Comparison of ENCODE assay signal across 19 cellular contexts in the genomic region with DNA sequence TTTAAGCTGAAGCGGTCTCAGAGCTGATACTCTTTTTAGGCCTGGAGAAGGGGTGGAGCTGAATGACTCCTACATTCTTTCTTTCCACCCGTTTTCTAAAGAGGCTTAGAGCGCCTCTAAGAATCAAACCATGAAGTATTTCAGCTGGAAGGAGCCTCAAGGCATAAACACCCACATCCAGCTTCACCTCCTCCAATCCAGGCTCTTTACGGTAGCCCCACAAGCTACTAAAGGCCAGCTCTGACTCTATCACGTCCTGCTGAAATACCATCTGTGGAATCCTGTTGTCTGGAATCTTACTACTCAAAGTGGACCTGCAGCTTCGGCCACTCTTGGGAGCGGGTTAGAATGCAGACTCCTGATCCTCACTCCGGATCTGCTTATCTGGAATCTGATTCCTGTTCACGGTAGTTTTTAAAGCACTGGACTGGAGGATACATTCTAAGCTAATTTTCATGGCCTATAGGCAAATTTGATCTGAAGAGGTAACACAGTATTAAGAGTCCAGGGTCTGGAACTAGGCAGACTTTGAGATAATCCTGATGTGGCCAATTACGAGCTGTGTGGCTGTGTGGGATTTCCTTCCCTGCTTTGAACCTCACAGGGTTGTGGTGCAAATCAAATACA.
DNase-seq lines count a peak whose midpoint lies in the region; ATAC-seq, FAIRE-seq and TF ChIP-seq lines count a peak whose summit lies in the region.
"Had no signal": no experiment of that assay in that cellular context is flagged by ENCODE, and none has a peak within 500 bp of the region (broad histone marks: within the 10 kb centered on the region; RNA-seq: fewer than 3 reads in every experiment).

No MANE protein-coding gene starts in this region.

- H3K9ac ChIP-seq in astrocyte (ENCODE audit: low read length), result no peak overlapping the region
- H3K9ac ChIP-seq: BLaER1 treated with 17β-estradiol and CSF1 and Interleukin-3, amounts not matched to agents 10 nM and 100 nM had no signal

- no peak overlapping the region for H3K27ac ChIP-seq in astrocyte (ENCODE audit: low read depth, low read length)
- H3K27ac ChIP-seq: BLaER1 treated with 17β-estradiol and CSF1 and Interleukin-3, amounts not matched to agents 10 nM and 100 nM; RWPE1; SJSA1 had no signal

- H3K4me1 Mint-ChIP-seq in astrocyte (ENCODE audit: low read depth, unreplicated experiment), result peaks cover 5% of the 10 kb centered on the region
- H3K4me1 Mint-ChIP-seq in activated T-helper 2 cell treated with anti-CD3 and anti-CD28 coated beads, Interferon-gamma antibody, Interleukin-2, Interleukin-4, amounts not matched to agents 10 μg/mL and 5 μg/mL and 100 μg/mL, durations not matched to agents 14 hours and 24 hours and 36 hours (ENCODE audit: low read depth), result no peaks in the 10 kb centered on the region

- ATAC-seq in GM21367 (IDR thresholded peaks at IDR 0.05; ENCODE audit: unreplicated experiment), result no peak
- ATAC-seq: K562 had no signal

- DNase-seq in RPMI7951 (ENCODE audit: low read depth) (peak; percentile 87), astrocyte (ENCODE audit: low read depth) (peak; percentile 7), islet precursor cell (peak; percentile 90), retinal pigment epithelial cell (ENCODE audit: low read depth) (peak; percentile 14), ureter (ENCODE audit: low spot score) (no peak), GDM1 (lab: John Stamatoyannopoulos, UW) (no peak)
- DNase-seq in activated T-helper 2 cell treated with anti-CD3 and anti-CD28 coated beads, Interferon-gamma antibody, Interleukin-2, Interleukin-4, amounts not matched to agents 10 μg/mL and 5 μg/mL and 100 μg/mL, durations not matched to agents 14 hours and 24 hours and 36 hours (ENCODE audit: low spot score), result no peak
- DNase-seq: DMS153; NCI-H146; NCI-H2081 treated with DMSO at 0.1 percent for 48 hours; NCI-H524; NK-92 treated with Interleukin-12 subunit alpha and Interleukin-12 subunit beta, amount 100 ng/mL, for 24 hours; OCI-M1 had no signal

- H3K4me1 ChIP-seq in astrocyte (ENCODE audit: insufficient read depth, low read length), result no peaks in the 10 kb centered on the region
- H3K4me1 ChIP-seq: BLaER1 treated with 17β-estradiol and CSF1 and Interleukin-3, amounts not matched to agents 10 nM and 100 nM; SJSA1 had no signal

- no peak overlapping the region for H3K27ac Mint-ChIP-seq in astrocyte (ENCODE audit: unreplicated experiment)
- no peak overlapping the region for H3K27ac Mint-ChIP-seq in activated T-helper 2 cell treated with anti-CD3 and anti-CD28 coated beads, Interferon-gamma antibody, Interleukin-2, Interleukin-4, amounts not matched to agents 10 μg/mL and 5 μg/mL and 100 μg/mL, durations not matched to agents 14 hours and 24 hours and 36 hours

- no peaks in the 10 kb centered on the region for H3K9me3 ChIP-seq in astrocyte (ENCODE audit: insufficient read depth, low read depth, low read length)

- intact Hi-C loops in activated T-helper 2 cell treated with anti-CD3 and anti-CD28 coated beads, Interferon-gamma antibody, Interleukin-2, Interleukin-4, amounts not matched to agents 10 μg/mL and 5 μg/mL and 100 μg/mL, durations not matched to agents 14 hours and 24 hours and 36 hours (cut with micrococcal nuclease), result loop anchor here (10.0 kb wide), 1 partner anchor 62 kb away; no protein-coding TSS in a partner anchor

- H3K4me3 Mint-ChIP-seq in astrocyte (ENCODE audit: unreplicated experiment), result no peak overlapping the region
- no peak overlapping the region for H3K4me3 Mint-ChIP-seq in activated T-helper 2 cell treated with anti-CD3 and anti-CD28 coated beads, Interferon-gamma antibody, Interleukin-2, Interleukin-4, amounts not matched to agents 10 μg/mL and 5 μg/mL and 100 μg/mL, durations not matched to agents 14 hours and 24 hours and 36 hours (ENCODE audit: low read depth)

- no peaks in the 10 kb centered on the region for H4K20me1 ChIP-seq in astrocyte (ENCODE audit: insufficient read depth, low read length)

- no peaks in the 10 kb centered on the region for H3K36me3 ChIP-seq in astrocyte (ENCODE audit: insufficient read depth, low read length)
- H3K36me3 ChIP-seq: BLaER1 treated with 17β-estradiol and CSF1 and Interleukin-3, amounts not matched to agents 10 nM and 100 nM; SJSA1 had no signal

- peaks cover 8% of the 10 kb centered on the region for H3K9me3 Mint-ChIP-seq in astrocyte (ENCODE audit: unreplicated experiment)
- peaks cover 5% of the 10 kb centered on the region for H3K9me3 Mint-ChIP-seq in activated T-helper 2 cell treated with anti-CD3 and anti-CD28 coated beads, Interferon-gamma antibody, Interleukin-2, Interleukin-4, amounts not matched to agents 10 μg/mL and 5 μg/mL and 100 μg/mL, durations not matched to agents 14 hours and 24 hours and 36 hours

- TF ChIP-seq CTCF in astrocyte (IDR thresholded peaks at IDR 0.05; ENCODE audit: insufficient read depth, low read depth, low read length), result no peak
- TF ChIP-seq CTCF in retinal pigment epithelial cell (conservative IDR thresholded peaks at IDR 0.05; ENCODE audit: low read depth, low read length), result no peak

- FAIRE-seq in astrocyte (lab: Jason Lieb, UNC), result no peak
- FAIRE-seq: GM12891, K562 had no signal

- no peak overlapping the region for H2AFZ ChIP-seq in astrocyte (ENCODE audit: low read depth, low read length)

- peaks cover 6% of the 10 kb centered on the region for H3K27me3 ChIP-seq in astrocyte (ENCODE audit: insufficient read depth, low read length)
- H3K27me3 ChIP-seq: BLaER1 treated with 17β-estradiol and CSF1 and Interleukin-3, amounts not matched to agents 10 nM and 100 nM; SJSA1 had no signal

- no peaks in the 10 kb centered on the region for H3K36me3 Mint-ChIP-seq in astrocyte (ENCODE audit: low read depth, unreplicated experiment)
- H3K36me3 Mint-ChIP-seq in activated T-helper 2 cell treated with anti-CD3 and anti-CD28 coated beads, Interferon-gamma antibody, Interleukin-2, Interleukin-4, amounts not matched to agents 10 μg/mL and 5 μg/mL and 100 μg/mL, durations not matched to agents 14 hours and 24 hours and 36 hours (ENCODE audit: low read depth), result no peaks in the 10 kb centered on the region

- no peak overlapping the region for H3K4me3 ChIP-seq in astrocyte (ENCODE audit: insufficient read depth, low read depth, low read length)
- H3K4me3 ChIP-seq in retinal pigment epithelial cell (ENCODE audit: low read length), result no peak overlapping the region
- H3K4me3 ChIP-seq: BLaER1 treated with 17β-estradiol and CSF1 and Interleukin-3, amounts not matched to agents 10 nM and 100 nM; K562; SJSA1 had no signal

- H3K4me2 ChIP-seq in astrocyte (ENCODE audit: low read length), result no peak overlapping the region
- H3K4me2 ChIP-seq: BLaER1 treated with 17β-estradiol and CSF1 and Interleukin-3, amounts not matched to agents 10 nM and 100 nM had no signal

- H3K27me3 Mint-ChIP-seq in astrocyte (ENCODE audit: low read depth, unreplicated experiment), result peaks cover 13% of the 10 kb centered on the region
- H3K27me3 Mint-ChIP-seq in activated T-helper 2 cell treated with anti-CD3 and anti-CD28 coated beads, Interferon-gamma antibody, Interleukin-2, Interleukin-4, amounts not matched to agents 10 μg/mL and 5 μg/mL and 100 μg/mL, durations not matched to agents 14 hours and 24 hours and 36 hours (ENCODE audit: low read depth), result no peaks in the 10 kb centered on the region

- no peaks in the 10 kb centered on the region for H3K79me2 ChIP-seq in astrocyte (ENCODE audit: insufficient read depth, low read length)

Comparison
In these comparisons a context has a peak if more than half of its experiments do, and no peak if none do; other contexts are left out.
1. DNase-seq: peak in RPMI7951 (single experiment), astrocyte (single experiment), islet precursor cell (single experiment) and retinal pigment epithelial cell (single experiment); none in activated T-helper 2 cell treated with anti-CD3 and anti-CD28 coated beads, Interferon-gamma antibody, Interleukin-2, Interleukin-4, amounts not matched to agents 10 μg/mL and 5 μg/mL and 100 μg/mL, durations not matched to agents 14 hours and 24 hours and 36 hours (single experiment), ureter (single experiment) and GDM1 (single experiment).